ENCODE assay signal across 21 cellular contexts in genomic region chr17:31856750-31857149, GRCh38.
"Had no signal": no experiment of that assay in that cellular context is flagged by ENCODE, and none has a peak within 500 bp of the region (broad histone marks: within the 10 kb centered on the region; RNA-seq: fewer than 3 reads in every experiment).

No MANE protein-coding gene starts in this region.

- H3K4me3 Mint-ChIP-seq: activated CD4-positive, alpha-beta memory T cell treated with anti-CD3 and anti-CD28 coated beads for 36 hours; activated CD4-positive, alpha-beta T cell treated with anti-CD3 and anti-CD28 coated beads for 36 hours had no signal

- H3K27ac Mint-ChIP-seq: activated CD4-positive, alpha-beta memory T cell treated with anti-CD3 and anti-CD28 coated beads for 36 hours; activated CD4-positive, alpha-beta T cell treated with anti-CD3 and anti-CD28 coated beads for 36 hours; activated CD8-positive, alpha-beta memory T cell treated with anti-CD3 and anti-CD28 coated beads, Interleukin-2, amount 10 ng/mL, durations not matched to agents 7 days and 5 days; activated naive CD4-positive, alpha-beta T cell treated with anti-CD3 and anti-CD28 coated beads, Interleukin-2, amount 50 U/mL, for 72 hours; naive thymus-derived CD8-positive, alpha-beta T cell had no signal

- H3K27ac ChIP-seq: colonic mucosa, left lung, WERI-Rb-1 had no signal

- H3K27me3 ChIP-seq: colonic mucosa, left lung had no signal

- H3K27me3 Mint-ChIP-seq: activated CD4-positive, alpha-beta memory T cell treated with anti-CD3 and anti-CD28 coated beads for 36 hours; activated CD4-positive, alpha-beta T cell treated with anti-CD3 and anti-CD28 coated beads for 36 hours; activated CD8-positive, alpha-beta memory T cell treated with anti-CD3 and anti-CD28 coated beads, Interleukin-2, amount 10 ng/mL, durations not matched to agents 7 days and 5 days; naive thymus-derived CD8-positive, alpha-beta T cell had no signal

- H3K4me3 ChIP-seq: colonic mucosa, left lung had no signal

- ATAC-seq: activated CD4-positive, alpha-beta T cell treated with anti-CD3 and anti-CD28 coated beads for 36 hours; activated CD8-positive, alpha-beta memory T cell treated with anti-CD3 and anti-CD28 coated beads, Interleukin-2, amount 10 ng/mL, durations not matched to agents 7 days and 5 days; activated naive CD4-positive, alpha-beta T cell treated with anti-CD3 and anti-CD28 coated beads, Interleukin-2, amount 50 U/mL, for 72 hours; esophagus mucosa; left lung; naive thymus-derived CD8-positive, alpha-beta T cell had no signal

- H3K9me3 ChIP-seq: colonic mucosa, left lung had no signal

- H3K9me3 Mint-ChIP-seq: activated CD4-positive, alpha-beta memory T cell treated with anti-CD3 and anti-CD28 coated beads for 36 hours; activated naive CD4-positive, alpha-beta T cell treated with anti-CD3 and anti-CD28 coated beads, Interleukin-2, amount 50 U/mL, for 72 hours; naive thymus-derived CD8-positive, alpha-beta T cell had no signal

- H3K36me3 ChIP-seq: colonic mucosa had no signal

- DNase-seq: activated CD4-positive, alpha-beta memory T cell treated with anti-CD3 and anti-CD28 coated beads for 36 hours; activated CD4-positive, alpha-beta T cell treated with anti-CD3 and anti-CD28 coated beads for 36 hours; activated CD8-positive, alpha-beta memory T cell treated with anti-CD3 and anti-CD28 coated beads, Interleukin-2, amount 10 ng/mL, durations not matched to agents 7 days and 5 days; activated T-cell treated with anti-CD3 and anti-CD28 coated beads, Interleukin-2, amount 50 U/mL, for 1 hour; amniotic stem cell; caudate nucleus; colonic mucosa; foreskin fibroblast; glutamatergic neuron; hypothalamus; kidney; left lung; mammary epithelial cell; naive thymus-derived CD8-positive, alpha-beta T cell; small intestine; stimulated activated CD4-positive, alpha-beta T cell treated with anti-CD3 and anti-CD28 coated beads, Interleukin-4, amount 100 ng/mL, for 4 hours; stimulated activated CD8-positive, alpha-beta memory T cell treated with anti-CD3 and anti-CD28 coated beads, Interleukin-4, amount 100 ng/mL, for 48 hours; stimulated activated naive CD4-positive, alpha-beta T cell treated with Interleukin-2 at 50 U/mL for 16 hours; WERI-Rb-1 had no signal
